8 cellular contexts compared by ENCODE assay signal in the genomic region with DNA sequence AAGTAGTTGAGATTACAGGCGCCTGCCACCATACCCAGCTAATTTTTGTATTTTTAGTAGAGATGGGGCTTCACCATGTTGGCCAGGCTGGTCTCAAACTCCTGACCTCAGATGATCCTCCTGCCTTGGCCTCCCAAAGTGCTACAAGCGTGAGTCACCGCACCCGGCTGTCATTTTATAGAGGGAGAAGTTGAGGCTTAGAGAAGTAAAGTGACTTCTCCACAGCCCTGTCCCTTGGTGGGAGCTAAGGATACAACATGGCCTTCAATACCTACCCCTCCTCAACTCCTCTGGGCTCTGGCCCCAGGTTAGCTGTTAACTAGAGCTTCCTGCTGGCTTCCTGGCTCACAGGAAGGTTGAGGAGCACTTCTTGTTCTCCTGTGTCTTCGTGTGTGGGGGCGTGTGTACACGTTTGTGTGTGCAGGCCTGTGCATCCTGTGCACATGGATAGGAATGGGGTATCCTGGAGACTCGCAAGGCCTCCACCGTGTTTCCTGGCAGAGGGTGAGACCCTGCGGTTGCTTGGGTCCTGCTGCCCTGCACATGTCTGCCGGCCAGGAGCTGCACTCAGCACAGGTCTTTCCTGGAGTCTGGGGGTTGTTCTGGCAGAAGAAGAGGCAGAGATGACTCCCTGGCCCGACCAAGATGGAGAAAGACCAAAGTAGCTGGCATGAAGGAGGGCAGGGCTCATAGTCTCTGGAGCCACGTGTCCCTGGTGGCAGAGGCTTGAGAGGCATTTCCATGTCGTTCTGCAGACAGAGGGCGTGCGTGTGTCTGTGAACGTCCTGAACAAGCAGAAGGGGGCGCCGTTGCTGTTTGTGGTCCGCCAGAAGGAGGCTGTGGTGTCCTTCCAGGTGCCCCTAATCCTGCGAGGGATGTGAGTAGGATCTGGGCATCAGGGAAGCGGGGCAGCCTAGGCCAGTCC.
A peak's percentile ranks its signal among the peaks of the same experiment; 100 is the strongest.
DNase-seq lines count a peak whose midpoint lies in the region; ATAC-seq lines count a peak whose summit lies in the region.

No MANE protein-coding gene starts in this region.

- H3K4me3 ChIP-seq in SK-N-MC, result no peak overlapping the region

- H3K9me3 ChIP-seq in SK-N-MC (ENCODE audit: low read depth, low read length), result no peaks in the 10 kb centered on the region

- no peak overlapping the region for H3K9ac ChIP-seq in SK-N-MC (ENCODE audit: insufficient read length)

- peak overlapping the region; percentile 78; the same call in 1 of the 2 replicates for H3K27ac ChIP-seq in SK-N-MC

- no peaks in the 10 kb centered on the region for H3K36me3 ChIP-seq in SK-N-MC (ENCODE audit: insufficient read depth, low read length)

- ATAC-seq in HG02885 (IDR thresholded peaks at IDR 0.05; ENCODE audit: poor library complexity, unreplicated experiment) (peak; percentile 29), HG03469 (IDR thresholded peaks at IDR 0.05; ENCODE audit: unreplicated experiment) (no peak)

- peak; percentile 78 for DNase-seq in D341Med (ENCODE audit: low spot score)
- no peak for DNase-seq in SK-N-MC (ENCODE audit: low read depth, low spot score)
- DNase-seq in amniotic stem cell (lab: John Stamatoyannopoulos, UW), result peak; percentile 16
- DNase-seq in hippocampal formation (lab: John Stamatoyannopoulos, UW), result peak; percentile 65 to 85
- DNase-seq in retina, result peak; percentile 53
- DNase-seq in NCI-H1105 treated with DMSO at 0.1 percent for 48 hours (lab: John Stamatoyannopoulos, UW), result no peak

Comparison
In these comparisons a context has a peak if more than half of its experiments do, and no peak if none do; other contexts are left out.
1. DNase-seq: peak in D341Med (single experiment), amniotic stem cell (single experiment), hippocampal formation (2 of 2) and retina (single experiment); none in SK-N-MC (single experiment) and NCI-H1105 treated with DMSO at 0.1 percent for 48 hours (single experiment).